In genomic region chr17:16229912-16230561, GRCh38 we compare ENCODE assay signal across 1 cellular context.
A peak's percentile ranks its signal among the peaks of the same experiment; 100 is the strongest.
TF ChIP-seq lines count a peak whose summit lies in the region.

No MANE protein-coding gene starts in this region.

TF ChIP-seq in HEK293, 187 proteins besides CTCF, POLR2A, EP300 and RAD21:
- TF ChIP-seq ZBTB17 (tag by site-specific recombination; IDR thresholded peaks at IDR 0.05) (peak; percentile 9; the same call in 1 of the 2 replicates), ZNF639 (tag by site-specific recombination; IDR thresholded peaks at IDR 0.05) (0 out of 2 replicates have a peak, but pooled peaks have one; percentile 0)
